ENCODE assay signal across 20 cellular contexts in the genomic region with DNA sequence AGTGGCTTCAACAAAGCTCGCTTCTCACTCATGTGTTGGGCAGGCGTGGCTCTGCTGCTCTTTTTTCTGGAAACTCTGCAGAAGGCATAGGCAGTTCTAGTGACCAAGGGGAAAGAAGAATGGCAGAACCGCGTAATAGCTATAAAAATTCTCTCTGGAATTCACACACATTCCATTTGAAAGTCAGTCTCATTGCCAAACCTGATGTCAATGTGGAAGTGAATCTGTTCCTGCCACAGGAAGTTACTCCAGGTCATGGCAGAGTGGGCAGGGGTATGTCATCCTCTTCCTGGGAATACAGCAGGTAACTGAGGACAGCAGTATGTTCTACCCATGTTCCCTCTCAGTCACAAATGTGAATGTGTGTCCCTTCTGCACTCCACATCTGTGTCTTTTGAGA. TPM values are rescaled to one million over a fixed set of nuclear protein-coding genes. Genes with fewer than 3 reads are reported as not detected.
"Had no signal": no experiment of that assay in that cellular context is flagged by ENCODE, and none has a peak within 500 bp of the region (broad histone marks: within the 10 kb centered on the region; RNA-seq: fewer than 3 reads in every experiment).

No MANE protein-coding gene starts in this region.

- H3K36me3 ChIP-seq: neutrophil, right atrium auricular region, uterus had no signal

- H3K9me3 ChIP-seq: esophagus squamous epithelium, gastroesophageal sphincter, mucosa of descending colon, neutrophil, right atrium auricular region, uterus had no signal

- H3K4me3 ChIP-seq: esophagus squamous epithelium, gastroesophageal sphincter, mucosa of descending colon, right atrium auricular region, smooth muscle cell, uterus had no signal

- H3K27ac ChIP-seq: epithelial cell of prostate, esophagus squamous epithelium, gastroesophageal sphincter, neutrophil, right atrium auricular region, uterus had no signal

- DNase-seq: effector memory CD8-positive, alpha-beta T cell; esophagus squamous epithelium; foreskin fibroblast; immature natural killer cell; left colon; left ventricle myocardium superior; mucosa of descending colon; naive thymus-derived CD8-positive, alpha-beta T cell; stimulated activated CD4-positive, alpha-beta T cell treated with anti-CD3 and anti-CD28 coated beads, Interleukin-2, amount 100 ng/mL, for 48 hours; stimulated activated naive CD4-positive, alpha-beta T cell treated with Interleukin-2 at 50 U/mL for 16 hours; trophoblast cell; uterus had no signal

- H3K4me1 ChIP-seq: esophagus squamous epithelium, gastroesophageal sphincter, right atrium auricular region, uterus had no signal

- H3K27me3 ChIP-seq: esophagus squamous epithelium, gastroesophageal sphincter, right atrium auricular region, uterus had no signal

- H3K4me2 ChIP-seq: smooth muscle cell had no signal

RNA-seq across cellular contexts. Expression of a gene that starts 59.0 kb away (rescaled TPM):
- total RNA-seq: esophagus squamous epithelium; gastroesophageal sphincter; left colon; left ventricle myocardium superior; mucosa of descending colon; naive thymus-derived CD8-positive, alpha-beta T cell; osteoblast; pulmonary artery endothelial cell; right atrium auricular region; smooth muscle cell; uterus had no signal
- polyA plus RNA-seq: immature natural killer cell; keratinocyte; naive thymus-derived CD8-positive, alpha-beta T cell; smooth muscle cell had no signal
